1 cellular context compared by ENCODE assay signal in genomic region chr1:65687435-65688214, GRCh38.
TF ChIP-seq lines count a peak whose summit lies in the region.

No MANE protein-coding gene starts in this region.

TF ChIP-seq in HepG2, 621 proteins besides CTCF, POLR2A, EP300 and RAD21 (continued from another document and continues in another):
- peak; percentile 72; the same call in 1 of the 2 replicates for TF ChIP-seq ZNF609 (CRISPR knock-in tag; IDR thresholded peaks at IDR 0.05; ENCODE audit: borderline replicate concordance)
- no peak for TF ChIP-seq ZNF704 (CRISPR knock-in tag; IDR thresholded peaks at IDR 0.05; ENCODE audit: borderline replicate concordance)
- no peak for TF ChIP-seq ONECUT2 (CRISPR knock-in tag; IDR thresholded peaks at IDR 0.05)
- TF ChIP-seq ZNF652 (CRISPR knock-in tag; IDR thresholded peaks at IDR 0.05; ENCODE audit: borderline replicate concordance, low read depth): no peak
- no peak for TF ChIP-seq ZNF879 (CRISPR knock-in tag; IDR thresholded peaks at IDR 0.05)
- TF ChIP-seq ZNF317 (CRISPR knock-in tag; IDR thresholded peaks at IDR 0.05): no peak
- TF ChIP-seq ZBED4 (CRISPR knock-in tag; IDR thresholded peaks at IDR 0.05; ENCODE audit: borderline replicate concordance): 0 out of 2 replicates have a peak, but pooled peaks have one; percentile 23
- TF ChIP-seq CEBPG (CRISPR knock-in tag; IDR thresholded peaks at IDR 0.05): peak; percentile 32; the same call in 1 of the 2 replicates
- no peak for TF ChIP-seq NFRKB (IDR thresholded peaks at IDR 0.05)
- no peak for TF ChIP-seq ZNF546 (CRISPR knock-in tag; conservative IDR thresholded peaks at IDR 0.05)
- no peak for TF ChIP-seq RNF2 (conservative IDR thresholded peaks at IDR 0.05; ENCODE audit: low read depth)
- TF ChIP-seq MYC (CRISPR knock-in tag; IDR thresholded peaks at IDR 0.05; ENCODE audit: borderline replicate concordance): no peak
- no peak for TF ChIP-seq ZNF274 (CRISPR knock-in tag; IDR thresholded peaks at IDR 0.05)
- no peak for TF ChIP-seq HOXA9 (CRISPR knock-in tag; IDR thresholded peaks at IDR 0.05; ENCODE audit: borderline replicate concordance)
- TF ChIP-seq ZNF552 (CRISPR knock-in tag; IDR thresholded peaks at IDR 0.05; ENCODE audit: borderline replicate concordance): no peak
- no peak for TF ChIP-seq AKAP8 (CRISPR knock-in tag; IDR thresholded peaks at IDR 0.05)
- TF ChIP-seq PATZ1 (CRISPR knock-in tag; IDR thresholded peaks at IDR 0.05): peak; percentile 43; the same call in 1 of the 2 replicates
- TF ChIP-seq NCOA1 (CRISPR knock-in tag; IDR thresholded peaks at IDR 0.05): no peak
- TF ChIP-seq NFYB (CRISPR knock-in tag; IDR thresholded peaks at IDR 0.05): no peak; the same call in 1 of the 2 replicates
- TF ChIP-seq ZNF18 (CRISPR knock-in tag; IDR thresholded peaks at IDR 0.05; ENCODE audit: insufficient replicate concordance): no peak
- no peak for TF ChIP-seq DDIT3 (CRISPR knock-in tag; IDR thresholded peaks at IDR 0.05)
- peak; percentile 44; the same call in 1 of the 2 replicates for TF ChIP-seq TARDBP (CRISPR knock-in tag; IDR thresholded peaks at IDR 0.05)
- no peak for TF ChIP-seq DNMT3B (CRISPR knock-in tag; conservative IDR thresholded peaks at IDR 0.05)
- TF ChIP-seq ZNF441 (CRISPR knock-in tag; IDR thresholded peaks at IDR 0.05; ENCODE audit: borderline replicate concordance): no peak
- no peak for TF ChIP-seq KLF15 (CRISPR knock-in tag; IDR thresholded peaks at IDR 0.05; ENCODE audit: borderline replicate concordance)
- TF ChIP-seq ZNF362 (CRISPR knock-in tag; IDR thresholded peaks at IDR 0.05; ENCODE audit: borderline replicate concordance): no peak
- TF ChIP-seq PTBP1 (IDR thresholded peaks at IDR 0.05; ENCODE audit: low read depth, low read length, poor library complexity, severe bottlenecking): no peak
- TF ChIP-seq FOXP4 (CRISPR knock-in tag; IDR thresholded peaks at IDR 0.05): peak; percentile 81
- no peak for TF ChIP-seq PBX3 (CRISPR knock-in tag; IDR thresholded peaks at IDR 0.05; ENCODE audit: borderline replicate concordance)
- no peak for TF ChIP-seq SSRP1 (CRISPR knock-in tag; IDR thresholded peaks at IDR 0.05)
- no peak for TF ChIP-seq CEBPZ (IDR thresholded peaks at IDR 0.05; ENCODE audit: low read length)
- no peak for TF ChIP-seq EED (CRISPR knock-in tag; IDR thresholded peaks at IDR 0.05)
- TF ChIP-seq ZNF124 (CRISPR knock-in tag; IDR thresholded peaks at IDR 0.05): no peak; the same call in 1 of the 2 replicates
